In the genomic region with DNA sequence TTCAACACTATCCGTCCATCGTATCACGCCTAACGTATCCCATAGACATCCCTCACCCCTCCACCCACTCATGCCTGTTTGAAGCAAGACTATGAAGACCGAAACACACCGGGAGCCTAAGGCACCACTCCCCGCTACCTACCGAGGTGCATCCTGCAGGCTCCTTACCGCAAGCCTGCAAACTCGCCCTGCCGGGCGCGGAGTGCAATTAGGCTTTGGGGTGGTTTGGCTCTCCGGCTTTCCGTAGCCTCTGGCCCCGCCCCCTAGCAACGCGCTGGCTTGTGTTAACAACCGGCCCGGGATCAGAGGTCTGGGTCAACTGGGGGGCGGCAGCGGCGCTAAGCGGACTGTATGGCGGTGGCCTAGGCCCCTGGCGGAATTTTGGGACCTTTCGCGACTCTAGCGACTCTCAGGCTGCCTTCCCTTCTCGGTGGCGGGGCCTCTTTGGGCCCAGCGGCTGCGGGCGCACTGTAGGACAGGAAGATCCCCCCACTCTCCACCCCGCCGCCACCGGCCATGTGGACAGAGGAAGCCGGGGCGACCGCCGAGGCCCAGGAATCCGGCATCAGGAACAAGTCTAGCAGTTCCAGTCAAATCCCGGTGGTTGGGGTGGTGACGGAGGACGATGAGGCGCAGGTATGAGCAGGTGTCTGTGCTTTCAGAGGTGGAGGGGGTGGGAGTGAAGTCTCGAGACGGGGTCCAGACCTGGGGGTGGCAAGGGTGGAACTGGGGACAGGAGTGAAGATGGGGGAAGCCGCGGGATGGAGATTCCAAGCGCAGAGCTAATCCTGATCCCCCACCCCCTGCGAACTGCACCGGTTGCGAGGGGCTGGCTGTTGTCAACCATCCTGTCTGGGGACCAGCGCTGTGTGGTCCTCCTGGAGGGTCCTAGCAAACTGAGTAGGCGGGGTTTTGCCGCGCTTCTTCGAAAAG, we compare ENCODE assay signal across 1 cellular context.
TF ChIP-seq lines count a peak whose summit lies in the region.

A gene with protein sequence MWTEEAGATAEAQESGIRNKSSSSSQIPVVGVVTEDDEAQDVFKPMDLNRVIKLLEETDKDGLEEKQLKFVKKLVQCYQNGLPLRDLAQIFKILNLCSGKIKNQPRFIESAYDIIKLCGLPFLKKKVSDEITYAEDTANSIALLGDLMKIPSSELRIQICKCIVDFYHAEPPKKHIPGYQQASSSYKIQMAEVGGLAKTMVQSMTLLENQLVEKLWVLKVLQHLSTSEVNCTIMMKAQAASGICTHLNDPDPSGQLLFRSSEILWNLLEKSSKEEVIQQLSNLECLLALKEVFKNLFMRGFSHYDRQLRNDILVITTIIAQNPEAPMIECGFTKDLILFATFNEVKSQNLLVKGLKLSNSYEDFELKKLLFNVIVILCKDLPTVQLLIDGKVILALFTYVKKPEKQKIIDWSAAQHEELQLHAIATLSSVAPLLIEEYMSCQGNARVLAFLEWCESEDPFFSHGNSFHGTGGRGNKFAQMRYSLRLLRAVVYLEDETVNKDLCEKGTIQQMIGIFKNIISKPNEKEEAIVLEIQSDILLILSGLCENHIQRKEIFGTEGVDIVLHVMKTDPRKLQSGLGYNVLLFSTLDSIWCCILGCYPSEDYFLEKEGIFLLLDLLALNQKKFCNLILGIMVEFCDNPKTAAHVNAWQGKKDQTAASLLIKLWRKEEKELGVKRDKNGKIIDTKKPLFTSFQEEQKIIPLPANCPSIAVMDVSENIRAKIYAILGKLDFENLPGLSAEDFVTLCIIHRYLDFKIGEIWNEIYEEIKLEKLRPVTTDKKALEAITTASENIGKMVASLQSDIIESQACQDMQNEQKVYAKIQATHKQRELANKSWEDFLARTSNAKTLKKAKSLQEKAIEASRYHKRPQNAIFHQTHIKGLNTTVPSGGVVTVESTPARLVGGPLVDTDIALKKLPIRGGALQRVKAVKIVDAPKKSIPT (plus strand): TSS at position 266 of the 933 bp plus-strand sequence. CDS start 251 bp downstream, at position 517.

TF ChIP-seq in WTC11, 78 proteins besides CTCF, POLR2A, EP300 and RAD21 (continued from another document and continues in another):
- TF ChIP-seq, protein P1, sequence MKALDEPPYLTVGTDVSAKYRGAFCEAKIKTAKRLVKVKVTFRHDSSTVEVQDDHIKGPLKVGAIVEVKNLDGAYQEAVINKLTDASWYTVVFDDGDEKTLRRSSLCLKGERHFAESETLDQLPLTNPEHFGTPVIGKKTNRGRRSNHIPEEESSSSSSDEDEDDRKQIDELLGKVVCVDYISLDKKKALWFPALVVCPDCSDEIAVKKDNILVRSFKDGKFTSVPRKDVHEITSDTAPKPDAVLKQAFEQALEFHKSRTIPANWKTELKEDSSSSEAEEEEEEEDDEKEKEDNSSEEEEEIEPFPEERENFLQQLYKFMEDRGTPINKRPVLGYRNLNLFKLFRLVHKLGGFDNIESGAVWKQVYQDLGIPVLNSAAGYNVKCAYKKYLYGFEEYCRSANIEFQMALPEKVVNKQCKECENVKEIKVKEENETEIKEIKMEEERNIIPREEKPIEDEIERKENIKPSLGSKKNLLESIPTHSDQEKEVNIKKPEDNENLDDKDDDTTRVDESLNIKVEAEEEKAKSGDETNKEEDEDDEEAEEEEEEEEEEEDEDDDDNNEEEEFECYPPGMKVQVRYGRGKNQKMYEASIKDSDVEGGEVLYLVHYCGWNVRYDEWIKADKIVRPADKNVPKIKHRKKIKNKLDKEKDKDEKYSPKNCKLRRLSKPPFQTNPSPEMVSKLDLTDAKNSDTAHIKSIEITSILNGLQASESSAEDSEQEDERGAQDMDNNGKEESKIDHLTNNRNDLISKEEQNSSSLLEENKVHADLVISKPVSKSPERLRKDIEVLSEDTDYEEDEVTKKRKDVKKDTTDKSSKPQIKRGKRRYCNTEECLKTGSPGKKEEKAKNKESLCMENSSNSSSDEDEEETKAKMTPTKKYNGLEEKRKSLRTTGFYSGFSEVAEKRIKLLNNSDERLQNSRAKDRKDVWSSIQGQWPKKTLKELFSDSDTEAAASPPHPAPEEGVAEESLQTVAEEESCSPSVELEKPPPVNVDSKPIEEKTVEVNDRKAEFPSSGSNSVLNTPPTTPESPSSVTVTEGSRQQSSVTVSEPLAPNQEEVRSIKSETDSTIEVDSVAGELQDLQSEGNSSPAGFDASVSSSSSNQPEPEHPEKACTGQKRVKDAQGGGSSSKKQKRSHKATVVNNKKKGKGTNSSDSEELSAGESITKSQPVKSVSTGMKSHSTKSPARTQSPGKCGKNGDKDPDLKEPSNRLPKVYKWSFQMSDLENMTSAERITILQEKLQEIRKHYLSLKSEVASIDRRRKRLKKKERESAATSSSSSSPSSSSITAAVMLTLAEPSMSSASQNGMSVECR (CRISPR knock-in tag; IDR thresholded peaks at IDR 0.05; ENCODE audit: borderline replicate concordance): no peak
- TF ChIP-seq CREB1 (CRISPR knock-in tag; IDR thresholded peaks at IDR 0.05): no peak
- TF ChIP-seq JUN (CRISPR knock-in tag; IDR thresholded peaks at IDR 0.05): no peak
- no peak for TF ChIP-seq ZBTB21 (CRISPR knock-in tag; IDR thresholded peaks at IDR 0.05; ENCODE audit: borderline replicate concordance)
- no peak for TF ChIP-seq NR1H2 (CRISPR knock-in tag; IDR thresholded peaks at IDR 0.05)
- TF ChIP-seq, protein P2, sequence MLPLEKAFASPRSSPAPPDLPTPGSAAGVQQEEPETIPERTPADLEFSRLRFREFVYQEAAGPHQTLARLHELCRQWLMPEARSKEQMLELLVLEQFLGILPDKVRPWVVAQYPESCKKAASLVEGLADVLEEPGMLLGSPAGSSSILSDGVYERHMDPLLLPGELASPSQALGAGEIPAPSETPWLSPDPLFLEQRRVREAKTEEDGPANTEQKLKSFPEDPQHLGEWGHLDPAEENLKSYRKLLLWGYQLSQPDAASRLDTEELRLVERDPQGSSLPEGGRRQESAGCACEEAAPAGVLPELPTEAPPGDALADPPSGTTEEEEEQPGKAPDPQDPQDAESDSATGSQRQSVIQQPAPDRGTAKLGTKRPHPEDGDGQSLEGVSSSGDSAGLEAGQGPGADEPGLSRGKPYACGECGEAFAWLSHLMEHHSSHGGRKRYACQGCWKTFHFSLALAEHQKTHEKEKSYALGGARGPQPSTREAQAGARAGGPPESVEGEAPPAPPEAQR (CRISPR knock-in tag; IDR thresholded peaks at IDR 0.05): no peak
- no peak for TF ChIP-seq ZNF317 (CRISPR knock-in tag; IDR thresholded peaks at IDR 0.05; ENCODE audit: borderline replicate concordance, low read depth)
- TF ChIP-seq MYBL2 (CRISPR knock-in tag; IDR thresholded peaks at IDR 0.05): no peak
- TF ChIP-seq, protein P3, sequence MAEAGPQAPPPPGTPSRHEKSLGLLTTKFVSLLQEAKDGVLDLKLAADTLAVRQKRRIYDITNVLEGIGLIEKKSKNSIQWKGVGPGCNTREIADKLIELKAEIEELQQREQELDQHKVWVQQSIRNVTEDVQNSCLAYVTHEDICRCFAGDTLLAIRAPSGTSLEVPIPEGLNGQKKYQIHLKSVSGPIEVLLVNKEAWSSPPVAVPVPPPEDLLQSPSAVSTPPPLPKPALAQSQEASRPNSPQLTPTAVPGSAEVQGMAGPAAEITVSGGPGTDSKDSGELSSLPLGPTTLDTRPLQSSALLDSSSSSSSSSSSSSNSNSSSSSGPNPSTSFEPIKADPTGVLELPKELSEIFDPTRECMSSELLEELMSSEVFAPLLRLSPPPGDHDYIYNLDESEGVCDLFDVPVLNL (CRISPR knock-in tag; IDR thresholded peaks at IDR 0.05; ENCODE audit: borderline replicate concordance, low read depth): no peak
- 0 out of 2 replicates have a peak, but pooled peaks have one; percentile 5 for TF ChIP-seq NFYB (CRISPR knock-in tag; conservative IDR thresholded peaks at IDR 0.05; ENCODE audit: low read depth)
- TF ChIP-seq ZNF671 (CRISPR knock-in tag; IDR thresholded peaks at IDR 0.05): no peak
- no peak for TF ChIP-seq IRF2 (CRISPR knock-in tag; IDR thresholded peaks at IDR 0.05; ENCODE audit: borderline replicate concordance, low read depth)
- TF ChIP-seq, protein P4, sequence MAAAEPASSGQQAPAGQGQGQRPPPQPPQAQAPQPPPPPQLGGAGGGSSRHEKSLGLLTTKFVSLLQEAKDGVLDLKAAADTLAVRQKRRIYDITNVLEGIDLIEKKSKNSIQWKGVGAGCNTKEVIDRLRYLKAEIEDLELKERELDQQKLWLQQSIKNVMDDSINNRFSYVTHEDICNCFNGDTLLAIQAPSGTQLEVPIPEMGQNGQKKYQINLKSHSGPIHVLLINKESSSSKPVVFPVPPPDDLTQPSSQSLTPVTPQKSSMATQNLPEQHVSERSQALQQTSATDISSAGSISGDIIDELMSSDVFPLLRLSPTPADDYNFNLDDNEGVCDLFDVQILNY (CRISPR knock-in tag; IDR thresholded peaks at IDR 0.05): no peak
- TF ChIP-seq, protein P5, sequence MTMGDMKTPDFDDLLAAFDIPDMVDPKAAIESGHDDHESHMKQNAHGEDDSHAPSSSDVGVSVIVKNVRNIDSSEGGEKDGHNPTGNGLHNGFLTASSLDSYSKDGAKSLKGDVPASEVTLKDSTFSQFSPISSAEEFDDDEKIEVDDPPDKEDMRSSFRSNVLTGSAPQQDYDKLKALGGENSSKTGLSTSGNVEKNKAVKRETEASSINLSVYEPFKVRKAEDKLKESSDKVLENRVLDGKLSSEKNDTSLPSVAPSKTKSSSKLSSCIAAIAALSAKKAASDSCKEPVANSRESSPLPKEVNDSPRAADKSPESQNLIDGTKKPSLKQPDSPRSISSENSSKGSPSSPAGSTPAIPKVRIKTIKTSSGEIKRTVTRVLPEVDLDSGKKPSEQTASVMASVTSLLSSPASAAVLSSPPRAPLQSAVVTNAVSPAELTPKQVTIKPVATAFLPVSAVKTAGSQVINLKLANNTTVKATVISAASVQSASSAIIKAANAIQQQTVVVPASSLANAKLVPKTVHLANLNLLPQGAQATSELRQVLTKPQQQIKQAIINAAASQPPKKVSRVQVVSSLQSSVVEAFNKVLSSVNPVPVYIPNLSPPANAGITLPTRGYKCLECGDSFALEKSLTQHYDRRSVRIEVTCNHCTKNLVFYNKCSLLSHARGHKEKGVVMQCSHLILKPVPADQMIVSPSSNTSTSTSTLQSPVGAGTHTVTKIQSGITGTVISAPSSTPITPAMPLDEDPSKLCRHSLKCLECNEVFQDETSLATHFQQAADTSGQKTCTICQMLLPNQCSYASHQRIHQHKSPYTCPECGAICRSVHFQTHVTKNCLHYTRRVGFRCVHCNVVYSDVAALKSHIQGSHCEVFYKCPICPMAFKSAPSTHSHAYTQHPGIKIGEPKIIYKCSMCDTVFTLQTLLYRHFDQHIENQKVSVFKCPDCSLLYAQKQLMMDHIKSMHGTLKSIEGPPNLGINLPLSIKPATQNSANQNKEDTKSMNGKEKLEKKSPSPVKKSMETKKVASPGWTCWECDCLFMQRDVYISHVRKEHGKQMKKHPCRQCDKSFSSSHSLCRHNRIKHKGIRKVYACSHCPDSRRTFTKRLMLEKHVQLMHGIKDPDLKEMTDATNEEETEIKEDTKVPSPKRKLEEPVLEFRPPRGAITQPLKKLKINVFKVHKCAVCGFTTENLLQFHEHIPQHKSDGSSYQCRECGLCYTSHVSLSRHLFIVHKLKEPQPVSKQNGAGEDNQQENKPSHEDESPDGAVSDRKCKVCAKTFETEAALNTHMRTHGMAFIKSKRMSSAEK (CRISPR knock-in tag; IDR thresholded peaks at IDR 0.05; ENCODE audit: borderline replicate concordance): no peak
- no peak for TF ChIP-seq ELF4 (CRISPR knock-in tag; IDR thresholded peaks at IDR 0.05; ENCODE audit: low read depth)
- no peak; the same call in 1 of the 2 replicates for TF ChIP-seq ETV6 (CRISPR knock-in tag; IDR thresholded peaks at IDR 0.05)
- no peak for TF ChIP-seq NFATC4 (CRISPR knock-in tag; IDR thresholded peaks at IDR 0.05)
- TF ChIP-seq ZNF263 (CRISPR knock-in tag; IDR thresholded peaks at IDR 0.05; ENCODE audit: low read depth): no peak
- TF ChIP-seq, protein P6, sequence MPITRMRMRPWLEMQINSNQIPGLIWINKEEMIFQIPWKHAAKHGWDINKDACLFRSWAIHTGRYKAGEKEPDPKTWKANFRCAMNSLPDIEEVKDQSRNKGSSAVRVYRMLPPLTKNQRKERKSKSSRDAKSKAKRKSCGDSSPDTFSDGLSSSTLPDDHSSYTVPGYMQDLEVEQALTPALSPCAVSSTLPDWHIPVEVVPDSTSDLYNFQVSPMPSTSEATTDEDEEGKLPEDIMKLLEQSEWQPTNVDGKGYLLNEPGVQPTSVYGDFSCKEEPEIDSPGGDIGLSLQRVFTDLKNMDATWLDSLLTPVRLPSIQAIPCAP (CRISPR knock-in tag; IDR thresholded peaks at IDR 0.05): no peak
- TF ChIP-seq ZNF416 (CRISPR knock-in tag; IDR thresholded peaks at IDR 0.05): no peak
- TF ChIP-seq, protein P7, sequence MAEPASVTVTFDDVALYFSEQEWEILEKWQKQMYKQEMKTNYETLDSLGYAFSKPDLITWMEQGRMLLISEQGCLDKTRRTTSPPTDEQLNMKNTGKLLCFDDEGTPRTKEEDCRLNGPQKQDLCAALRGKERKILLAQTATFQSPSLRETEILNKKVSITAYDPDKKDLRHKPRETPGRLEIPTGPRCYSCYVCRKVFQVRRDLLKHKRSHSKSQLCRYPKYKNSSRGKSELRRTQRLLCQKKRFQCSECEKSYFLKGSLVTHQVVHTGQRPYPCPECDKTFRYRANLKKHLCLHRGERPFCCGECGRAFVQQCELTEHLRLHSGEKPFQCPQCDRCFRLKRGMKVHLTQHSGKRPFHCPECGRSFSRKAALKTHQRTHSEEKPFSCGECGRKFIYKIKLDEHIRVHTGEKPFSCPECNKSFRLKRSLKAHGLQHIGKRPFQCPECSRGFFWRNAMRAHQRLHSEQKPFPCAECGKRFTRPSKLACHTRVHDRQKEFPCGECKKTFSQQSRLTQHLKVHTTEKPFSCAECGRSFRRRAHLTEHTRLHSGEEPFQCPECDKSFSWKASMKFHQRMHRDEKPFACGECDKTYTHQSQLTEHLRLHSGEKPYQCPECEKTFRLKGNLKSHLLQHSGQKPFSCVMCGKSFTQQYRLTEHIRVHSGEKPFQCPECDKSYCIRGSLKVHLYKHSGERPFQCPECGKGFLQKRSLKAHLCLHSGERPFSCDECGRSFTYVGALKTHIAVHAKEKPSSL (CRISPR knock-in tag; conservative IDR thresholded peaks at IDR 0.05): no peak
- TF ChIP-seq, protein P8, sequence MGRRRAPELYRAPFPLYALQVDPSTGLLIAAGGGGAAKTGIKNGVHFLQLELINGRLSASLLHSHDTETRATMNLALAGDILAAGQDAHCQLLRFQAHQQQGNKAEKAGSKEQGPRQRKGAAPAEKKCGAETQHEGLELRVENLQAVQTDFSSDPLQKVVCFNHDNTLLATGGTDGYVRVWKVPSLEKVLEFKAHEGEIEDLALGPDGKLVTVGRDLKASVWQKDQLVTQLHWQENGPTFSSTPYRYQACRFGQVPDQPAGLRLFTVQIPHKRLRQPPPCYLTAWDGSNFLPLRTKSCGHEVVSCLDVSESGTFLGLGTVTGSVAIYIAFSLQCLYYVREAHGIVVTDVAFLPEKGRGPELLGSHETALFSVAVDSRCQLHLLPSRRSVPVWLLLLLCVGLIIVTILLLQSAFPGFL (CRISPR knock-in tag; IDR thresholded peaks at IDR 0.05; ENCODE audit: borderline replicate concordance): no peak
- TF ChIP-seq, protein P9, sequence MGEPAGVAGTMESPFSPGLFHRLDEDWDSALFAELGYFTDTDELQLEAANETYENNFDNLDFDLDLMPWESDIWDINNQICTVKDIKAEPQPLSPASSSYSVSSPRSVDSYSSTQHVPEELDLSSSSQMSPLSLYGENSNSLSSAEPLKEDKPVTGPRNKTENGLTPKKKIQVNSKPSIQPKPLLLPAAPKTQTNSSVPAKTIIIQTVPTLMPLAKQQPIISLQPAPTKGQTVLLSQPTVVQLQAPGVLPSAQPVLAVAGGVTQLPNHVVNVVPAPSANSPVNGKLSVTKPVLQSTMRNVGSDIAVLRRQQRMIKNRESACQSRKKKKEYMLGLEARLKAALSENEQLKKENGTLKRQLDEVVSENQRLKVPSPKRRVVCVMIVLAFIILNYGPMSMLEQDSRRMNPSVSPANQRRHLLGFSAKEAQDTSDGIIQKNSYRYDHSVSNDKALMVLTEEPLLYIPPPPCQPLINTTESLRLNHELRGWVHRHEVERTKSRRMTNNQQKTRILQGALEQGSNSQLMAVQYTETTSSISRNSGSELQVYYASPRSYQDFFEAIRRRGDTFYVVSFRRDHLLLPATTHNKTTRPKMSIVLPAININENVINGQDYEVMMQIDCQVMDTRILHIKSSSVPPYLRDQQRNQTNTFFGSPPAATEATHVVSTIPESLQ (CRISPR knock-in tag; IDR thresholded peaks at IDR 0.05): no peak
- no peak for TF ChIP-seq SOX15 (CRISPR knock-in tag; IDR thresholded peaks at IDR 0.05)
- TF ChIP-seq NR3C1 (CRISPR knock-in tag; conservative IDR thresholded peaks at IDR 0.05; ENCODE audit: low read depth): no peak
